11 cellular contexts compared by ENCODE assay signal in genomic region chr10:122490786-122491680, GRCh38. TPM values are rescaled to one million over a fixed set of nuclear protein-coding genes. Genes with fewer than 3 reads are reported as not detected.
A peak's percentile ranks its signal among the peaks of the same experiment; 100 is the strongest.
DNase-seq lines count a peak whose midpoint lies in the region; ATAC-seq, FAIRE-seq and TF ChIP-seq lines count a peak whose summit lies in the region.
"Had no signal": no experiment of that assay in that cellular context is flagged by ENCODE, and none has a peak within 500 bp of the region (broad histone marks: within the 10 kb centered on the region; RNA-seq: fewer than 3 reads in every experiment).

No MANE protein-coding gene starts in this region.

- H2AK5ac ChIP-seq in H1 (ENCODE audit: low read depth, low read length): no peak overlapping the region

- H3K36me3 ChIP-seq in H1 (ENCODE audit: control insufficient read depth in 2 of 4, insufficient read depth in 4 of 4, low read length in 3 of 4) (no peaks in the 10 kb centered on the region), small intestine (ENCODE audit: control insufficient read depth in 2 of 2, insufficient read depth in 2 of 2, low read length in 2 of 2) (no peaks in the 10 kb centered on the region)
- H3K36me3 ChIP-seq: pancreas had no signal

- H3K23me2 ChIP-seq in H1 (ENCODE audit: low read depth, low read length): no peaks in the 10 kb centered on the region

- no peak overlapping the region for H4K5ac ChIP-seq in H1 (ENCODE audit: insufficient read length, low read depth, low read length)

- POLR2A ChIA-PET in H1 (lab: Charles Lee; ENCODE audit: partially characterized antibody): no interaction called here

- H3K18ac ChIP-seq in H1 (ENCODE audit: extremely low read depth, low read length): no peak overlapping the region

- no peak for TF ChIP-seq POLR2A in H1 (IDR thresholded peaks at IDR 0.05; ENCODE audit: control extremely low read depth in 1 of 2, low read depth in 2 of 2, low read length in 2 of 2)

- ATAC-seq in GM19351 (IDR thresholded peaks at IDR 0.05; ENCODE audit: unreplicated experiment): peak; percentile 60
- no peak for ATAC-seq in HG02938 (IDR thresholded peaks at IDR 0.05; ENCODE audit: unreplicated experiment)
- ATAC-seq: pancreas had no signal

- WGBS in H1 (ENCODE audit: extremely low coverage in 1 of 2, insufficient coverage in 1 of 2, insufficient read length in 1 of 2, insufficient replicate concordance in 2 of 2, low coverage in 1 of 2, low lambda C conversion rate in 2 of 2, missing lambda C conversion rate in 1 of 2), 2 experiments: 88% methylated on average over 26 of the region's 26 CpGs; no CpG with 5 or more reads in 1 of the 2 experiments
- 81 to 89% (median 84%) methylated on average over 26 of the region's 26 CpGs for WGBS in small intestine, 3 donors

- H4K8ac ChIP-seq in H1 (ENCODE audit: extremely low read depth, insufficient read depth, low read length): no peak overlapping the region

- no peak overlapping the region for H2BK120ac ChIP-seq in H1 (replicated peaks; ENCODE audit: low read depth, low read length)

- peaks cover 0 to 4% of the 10 kb centered on the region in 2 experiments for H4K20me1 ChIP-seq in H1 (replicated peaks in 1 of 2; ENCODE audit: control insufficient read depth in 1 of 2, insufficient read depth in 2 of 2, low read length in 2 of 2)

- no peaks in the 10 kb centered on the region for H3K79me2 ChIP-seq in H1 (ENCODE audit: control insufficient read depth in 1 of 2, insufficient read depth in 2 of 2, low read length in 2 of 2)

- DNase-seq in activated CD4-positive, alpha-beta T cell treated with anti-CD3 and anti-CD28 coated beads, Interleukin-2, amount 50 U/mL, for 1 hour: peak; percentile 18
- DNase-seq in H1 (ENCODE audit: low read depth in 1 of 2, low spot score in 2 of 2): no peak
- DNase-seq in small intestine: peak; percentile 20
- no peak for DNase-seq in RKO (ENCODE audit: low spot score)
- no peak for DNase-seq in NCI-H187 treated with DMSO at 0.1 percent for 48 hours (lab: John Stamatoyannopoulos, UW)
- DNase-seq in SIG-M5 (lab: John Stamatoyannopoulos, UW): no peak

- no peak for TF ChIP-seq RAD21 in H1 (IDR thresholded peaks at IDR 0.05 in 1 of 2, conservative IDR thresholded peaks at IDR 0.05 in 1 of 2; ENCODE audit: low read depth in 2 of 2, low read length in 2 of 2)

- H3K4ac ChIP-seq in H1 (replicated peaks; ENCODE audit: insufficient read length, low read depth, low read length): no peak overlapping the region

- no peaks in the 10 kb centered on the region for H3K79me1 ChIP-seq in H1 (ENCODE audit: low read depth, low read length)

- no peak overlapping the region for H3K23ac ChIP-seq in H1 (ENCODE audit: insufficient read length)

- no peak overlapping the region for H3K14ac ChIP-seq in H1 (ENCODE audit: insufficient read length)

- no peak for TF ChIP-seq EP300 in H1 (IDR thresholded peaks at IDR 0.05; ENCODE audit: borderline replicate concordance in 1 of 2, low read depth in 2 of 2, low read length in 2 of 2)

- H2BK15ac ChIP-seq in H1 (ENCODE audit: low read length): no peak overlapping the region

- no peak for TF ChIP-seq CTCF in H1 (IDR thresholded peaks at IDR 0.05; ENCODE audit: control extremely low read depth in 1 of 3, insufficient read depth in 1 of 3, low read depth in 1 of 3, low read length in 3 of 3)

- H3K9me3 ChIP-seq in H1 (ENCODE audit: insufficient read depth in 2 of 2, low read depth in 1 of 2, low read length in 1 of 2) (no peaks in the 10 kb centered on the region), small intestine (ENCODE audit: control insufficient read depth, low read depth) (no peaks in the 10 kb centered on the region)
- H3K9me3 ChIP-seq: pancreas had no signal

- no peak overlapping the region for H3K4me2 ChIP-seq in H1 (ENCODE audit: insufficient read depth in 1 of 2, low read depth in 2 of 2, low read length in 2 of 2)

- no peak overlapping the region for H3K27ac ChIP-seq in H1 (ENCODE audit: low read depth, low read length)
- no peak overlapping the region for H3K27ac ChIP-seq in small intestine (ENCODE audit: low read depth in 1 of 2, low read length in 1 of 2)
- H3K27ac ChIP-seq: pancreas had no signal

- H2AFZ ChIP-seq in H1 (ENCODE audit: low read length): no peak overlapping the region

- no peak overlapping the region for H2BK12ac ChIP-seq in H1 (ENCODE audit: low read depth, low read length)

- H3K56ac ChIP-seq in H1 (replicated peaks; ENCODE audit: insufficient read length, low read depth, low read length): no peak overlapping the region

- no peak overlapping the region for H3K9ac ChIP-seq in H1 (replicated peaks in 1 of 4; ENCODE audit: extremely low read depth in 1 of 4, low read depth in 3 of 4, low read length in 3 of 4)

- H3K4me3 ChIP-seq in H1 (ENCODE audit: extremely low read depth in 1 of 4, insufficient read depth in 2 of 4, low read depth in 3 of 4, low read length in 4 of 4) (no peak overlapping the region), small intestine (ENCODE audit: low read depth in 1 of 2, low read length in 2 of 2) (no peak overlapping the region)
- H3K4me3 ChIP-seq: pancreas had no signal

- FAIRE-seq in H1 (lab: Jason Lieb, UNC) (no peak), small intestine (lab: Jason Lieb, UNC) (no peak)
- FAIRE-seq: G401.6, pancreas had no signal

- CTCF ChIA-PET in H1 (lab: Charles Lee; ENCODE audit: partially characterized antibody): interaction anchor here (0.7 to 1.4 kb wide), 5 partner anchors 12 to 213 kb away, joined by 3 to 6 read pairs (median 3); no protein-coding TSS in a partner anchor

- H4K91ac ChIP-seq in H1 (replicated peaks; ENCODE audit: insufficient read length, low read length): no peak overlapping the region

- peak overlapping the region; percentile 39; the same call in 1 of the 2 replicates for H2BK5ac ChIP-seq in H1 (ENCODE audit: low read depth, low read length)

- H3K4me1 ChIP-seq in H1 (replicated peaks in 1 of 4; ENCODE audit: control insufficient read depth in 3 of 4, insufficient read depth in 4 of 4, low read length in 3 of 4) (peaks cover 0 to 4% (median 0%) of the 10 kb centered on the region in 4 experiments; a peak in 1 of 7 replicates), small intestine (ENCODE audit: control insufficient read depth in 2 of 2, insufficient read depth in 1 of 2, low read depth in 1 of 2, low read length in 1 of 2) (no peaks in the 10 kb centered on the region)
- H3K4me1 ChIP-seq: pancreas had no signal

- H3K27me3 ChIP-seq in H1 (replicated peaks in 1 of 4; ENCODE audit: control insufficient read depth in 3 of 4, extremely low read depth in 1 of 4, insufficient read depth in 3 of 4, low read length in 3 of 4): no peaks in the 10 kb centered on the region; a peak in 2 of 7 replicates
- no peaks in the 10 kb centered on the region for H3K27me3 ChIP-seq in small intestine (ENCODE audit: control insufficient read depth in 2 of 2, insufficient read depth in 2 of 2, low read length in 2 of 2)
- H3K27me3 ChIP-seq: pancreas had no signal

- no peak overlapping the region for H2BK20ac ChIP-seq in H1 (ENCODE audit: low read length)

TF ChIP-seq in H1, 55 proteins besides CTCF, POLR2A, EP300 and RAD21:
- TF ChIP-seq NANOG (IDR thresholded peaks at IDR 0.05; ENCODE audit: insufficient read depth, low read depth, low read length, poor library complexity, severe bottlenecking) (no peak), HDAC2 (IDR thresholded peaks at IDR 0.05; ENCODE audit: borderline replicate concordance in 1 of 2, low read depth in 2 of 2, low read length in 2 of 2) (no peak), SAP30 (IDR thresholded peaks at IDR 0.05; ENCODE audit: insufficient read depth, insufficient replicate concordance, low read length) (no peak), SP4 (IDR thresholded peaks at IDR 0.05; ENCODE audit: low read length) (no peak), TEAD4 (IDR thresholded peaks at IDR 0.05; ENCODE audit: low read depth, low read length) (no peak), KDM1A (IDR thresholded peaks at IDR 0.05; ENCODE audit: borderline replicate concordance, low read length) (peak; percentile 53; the same call in 1 of the 2 replicates), CHD2 (IDR thresholded peaks at IDR 0.05; ENCODE audit: low read length) (no peak), MAX (IDR thresholded peaks at IDR 0.05) (no peak)

RNA-seq across cellular contexts. Expression of gene HTRA1, which starts 29.7 kb away (rescaled TPM):
- 15.8 and 16.5 TPM in 2 replicates for total RNA-seq in H1 (2021; fragmentation: NEBNext Ultra II Directional; extraction: Animal tissue kit (Norgen Biotek cat#: 25700))
- polyA plus RNA-seq in H1 (2011; rRNA removed): 10.9 and 20.1 TPM in 2 replicates
- 13.2 TPM for polyA plus RNA-seq in H1 (2011; cell fraction: cytosol; rRNA removed)
- polyA plus RNA-seq in H1 (2011; cell fraction: nucleus; rRNA removed): 14.4 TPM
- 18.2 to 21.1 TPM (median 19.7 TPM) in 4 replicates for polyA plus RNA-seq in H1 (2012, experiment 1 of 2)
- 17.5 TPM for polyA plus RNA-seq in H1 (2012, experiment 2 of 2)
- 22.0 TPM for polyA plus RNA-seq in H1 (2013, experiment 1 of 2)
- polyA plus RNA-seq in H1 (2013, experiment 2 of 2): 21.8 TPM
- 7.5 and 11.1 TPM in 2 replicates for polyA minus RNA-seq in H1 (2011; rRNA and poly(A)+ RNA removed)
- 5.9 TPM for polyA minus RNA-seq in H1 (2011; cell fraction: cytosol; rRNA and poly(A)+ RNA removed)
- polyA minus RNA-seq in H1 (2011; cell fraction: nucleus; rRNA and poly(A)+ RNA removed): 3.9 TPM
- 10 to 100 TPM in 1 of 3 donors, 1 to 10 TPM in 2; 1.6 to 44.7 (median 7.3) TPM for polyA plus RNA-seq in small intestine
- total RNA-seq: HT-29 had no signal

RNA-seq across cellular contexts. Expression of gene ARMS2, which starts 36.6 kb away (rescaled TPM):
- total RNA-seq in H1 (2021; fragmentation: NEBNext Ultra II Directional; extraction: Animal tissue kit (Norgen Biotek cat#: 25700)): not detected in 2 replicates
- polyA plus RNA-seq in H1 (2011; rRNA removed) (not detected in 2 replicates), small intestine (not detected)
- polyA plus RNA-seq in H1 (2011; cell fraction: cytosol; rRNA removed): not detected
- polyA plus RNA-seq in H1 (2011; cell fraction: nucleus; rRNA removed): not detected
- not detected in 4 replicates for polyA plus RNA-seq in H1 (2012, experiment 1 of 2)
- polyA plus RNA-seq in H1 (2012, experiment 2 of 2): not detected
- polyA plus RNA-seq in H1 (2013, experiment 1 of 2): not detected
- polyA plus RNA-seq in H1 (2013, experiment 2 of 2): not detected
- not detected in 2 replicates for polyA minus RNA-seq in H1 (2011; rRNA and poly(A)+ RNA removed)
- not detected for polyA minus RNA-seq in H1 (2011; cell fraction: cytosol; rRNA and poly(A)+ RNA removed)
- polyA minus RNA-seq in H1 (2011; cell fraction: nucleus; rRNA and poly(A)+ RNA removed): not detected
- total RNA-seq: HT-29, pancreas had no signal
- polyA plus RNA-seq: pancreas had no signal

Comparison
In these comparisons a context has a peak if more than half of its experiments do, and no peak if none do; other contexts are left out.
1. DNase-seq: peak in activated CD4-positive, alpha-beta T cell treated with anti-CD3 and anti-CD28 coated beads, Interleukin-2, amount 50 U/mL, for 1 hour (single experiment) and small intestine (single experiment); none in H1 (0 of 2), RKO (single experiment), NCI-H187 treated with DMSO at 0.1 percent for 48 hours (single experiment) and SIG-M5 (single experiment).